ENCODE assay signal across 11 cellular contexts in genomic region chr17:82860606-82861392, GRCh38. TPM values are rescaled to one million over a fixed set of nuclear protein-coding genes. Genes with fewer than 3 reads are reported as not detected.
A peak's percentile ranks its signal among the peaks of the same experiment; 100 is the strongest.
DNase-seq lines count a peak whose midpoint lies in the region; ATAC-seq and TF ChIP-seq lines count a peak whose summit lies in the region.
"Had no signal": no experiment of that assay in that cellular context is flagged by ENCODE, and none has a peak within 500 bp of the region (broad histone marks: within the 10 kb centered on the region; RNA-seq: fewer than 3 reads in every experiment).

No MANE protein-coding gene starts in this region.

- peaks cover 59% of the 10 kb centered on the region for H3K4me1 ChIP-seq in suprapubic skin
- H3K4me1 ChIP-seq: right lobe of liver had no signal

- no peak overlapping the region for H3K4me3 ChIP-seq in suprapubic skin
- H3K4me3 ChIP-seq: right lobe of liver had no signal

- 93% methylated on average over 30 of the region's 42 CpGs for WGBS in suprapubic skin

- DNase-seq in activated T-cell treated with anti-CD3 and anti-CD28 coated beads, Interleukin-2, amount 50 U/mL, for 72 hours = no peak
- DNase-seq in activated T-cell treated with anti-CD3 and anti-CD28 coated beads for 4 hours (no peak), T-helper 17 cell (no peak), suprapubic skin (ENCODE audit: low spot score in 2 of 2) (no peak), D341Med (ENCODE audit: low spot score) (no peak), NCI-H69 (lab: John Stamatoyannopoulos, UW) (no peak), NCI-H2081 treated with DMSO at 0.1 percent for 48 hours (lab: John Stamatoyannopoulos, UW) (no peak)
- DNase-seq: NCI-H1436 treated with DMSO at 0.1 percent for 48 hours had no signal

- no peak for TF ChIP-seq EP300 in suprapubic skin (IDR thresholded peaks at IDR 0.05)

- TF ChIP-seq CTCF in suprapubic skin (IDR thresholded peaks at IDR 0.05) = no peak

- no peaks in the 10 kb centered on the region for H3K27me3 ChIP-seq in layer of hippocampus (ENCODE audit: control insufficient read depth, insufficient read depth, low read length)
- no peaks in the 10 kb centered on the region for H3K27me3 ChIP-seq in suprapubic skin
- H3K27me3 ChIP-seq: right lobe of liver had no signal

- no peak overlapping the region for H3K27ac Mint-ChIP-seq in activated T-cell treated with anti-CD3 and anti-CD28 coated beads, Interleukin-2, amount 50 U/mL, for 72 hours
- H3K27ac Mint-ChIP-seq in T-helper 17 cell = peak overlapping the region; percentile 99

- H3K9me3 Mint-ChIP-seq in activated T-cell treated with anti-CD3 and anti-CD28 coated beads, Interleukin-2, amount 50 U/mL, for 72 hours = no peaks in the 10 kb centered on the region

- peaks cover 75% of the 10 kb centered on the region for H3K4me1 Mint-ChIP-seq in activated T-cell treated with anti-CD3 and anti-CD28 coated beads, Interleukin-2, amount 50 U/mL, for 72 hours (ENCODE audit: low read depth)
- H3K4me1 Mint-ChIP-seq in T-helper 17 cell = peaks cover 45% of the 10 kb centered on the region

- H3K27ac ChIP-seq in layer of hippocampus (ENCODE audit: low read depth, low read length) (peak overlapping the region; percentile 64), suprapubic skin (peak overlapping the region; percentile 92)

- H3K4me3 Mint-ChIP-seq in activated T-cell treated with anti-CD3 and anti-CD28 coated beads, Interleukin-2, amount 50 U/mL, for 72 hours = peak overlapping the region; percentile 86 to 90
- peak overlapping the region; percentile 88 for H3K4me3 Mint-ChIP-seq in T-helper 17 cell
- H3K4me3 Mint-ChIP-seq: brain had no signal

- no peaks in the 10 kb centered on the region for H3K27me3 Mint-ChIP-seq in activated T-cell treated with anti-CD3 and anti-CD28 coated beads, Interleukin-2, amount 50 U/mL, for 72 hours (ENCODE audit: low read depth)
- no peaks in the 10 kb centered on the region for H3K27me3 Mint-ChIP-seq in T-helper 17 cell
- H3K27me3 Mint-ChIP-seq: brain had no signal

- ATAC-seq in activated T-cell treated with anti-CD3 and anti-CD28 coated beads, Interleukin-2, amount 50 U/mL, for 72 hours (replicated peaks in 1 of 2) = no peak
- no peak for ATAC-seq in T-helper 17 cell

- no peaks in the 10 kb centered on the region for H3K36me3 ChIP-seq in suprapubic skin
- H3K36me3 ChIP-seq: right lobe of liver had no signal

- no peak for TF ChIP-seq POLR2A in suprapubic skin (IDR thresholded peaks at IDR 0.05)

- peaks cover 0 to 3% of the 10 kb centered on the region in 2 donors for H3K36me3 Mint-ChIP-seq in activated T-cell treated with anti-CD3 and anti-CD28 coated beads, Interleukin-2, amount 50 U/mL, for 72 hours (ENCODE audit: insufficient read depth in 2 of 2)
- peaks cover 4% of the 10 kb centered on the region for H3K36me3 Mint-ChIP-seq in T-helper 17 cell (ENCODE audit: low read depth)

- H3K9me3 ChIP-seq in T-helper 17 cell (ENCODE audit: control insufficient read depth, low read length, poor library complexity, severe bottlenecking) = no peaks in the 10 kb centered on the region
- H3K9me3 ChIP-seq in suprapubic skin = no peaks in the 10 kb centered on the region
- H3K9me3 ChIP-seq: right lobe of liver had no signal

RNA-seq across cellular contexts. Expression of gene ZNF750, which starts 21.0 kb away (rescaled TPM):
- not detected for total RNA-seq in activated T-cell treated with anti-CD3 and anti-CD28 coated beads, Interleukin-2, amount 50 U/mL, for 72 hours
- total RNA-seq in T-helper 17 cell = not detected
- total RNA-seq in suprapubic skin = 100 to 1,000 TPM; 117 to 353 (median 233) TPM
- total RNA-seq: right lobe of liver had no signal

Comparison
In these comparisons a context has a peak if more than half of its experiments do, and no peak if none do; other contexts are left out.
1. RNA of gene ZNF750, which starts 21.0 kb away (total RNA-seq): 117 to 353 TPM in suprapubic skin; not detected in activated T-cell treated with anti-CD3 and anti-CD28 coated beads, Interleukin-2, amount 50 U/mL, for 72 hours and not detected in T-helper 17 cell; every median in the first group is over 100 times any median in the second.